Comparison of ENCODE assay signal across 27 cellular contexts in the genomic region with DNA sequence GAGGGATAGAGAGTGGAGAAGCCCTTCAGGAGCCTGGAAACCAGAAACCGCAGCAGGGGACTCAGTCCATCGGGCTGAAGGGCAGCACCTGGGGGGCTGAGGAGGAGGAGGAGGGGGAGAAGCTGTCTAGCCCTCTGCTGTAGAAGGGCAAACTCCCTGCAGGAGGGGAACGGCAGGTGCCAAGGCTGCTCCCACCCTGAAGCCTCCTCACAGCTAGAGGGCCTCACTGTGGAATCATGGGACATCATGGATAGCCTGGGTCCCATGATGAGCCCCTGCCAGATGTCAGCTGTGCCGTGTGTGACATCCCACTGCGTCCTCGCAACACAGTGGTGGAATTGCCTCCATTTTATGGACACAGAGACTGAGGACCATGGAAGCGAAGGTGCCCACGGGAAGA. TPM values are rescaled to one million over a fixed set of nuclear protein-coding genes. Genes with fewer than 3 reads are reported as not detected.
"Had no signal": no experiment of that assay in that cellular context is flagged by ENCODE, and none has a peak within 500 bp of the region (broad histone marks: within the 10 kb centered on the region; RNA-seq: fewer than 3 reads in every experiment).

No MANE protein-coding gene starts in this region.

- H3K27ac Mint-ChIP-seq: activated B cell treated with CpG ODN at 0.5 μM for 24 hours; activated CD4-positive, alpha-beta T cell treated with anti-CD3 and anti-CD28 coated beads for 36 hours; activated naive CD8-positive, alpha-beta T cell treated with anti-CD3 and anti-CD28 coated beads, Interleukin-2, amount 50 U/mL, for 24 hours; memory B cell; stimulated activated naive B cell treated with anti-CD40 and anti-IgM and Interleukin-4, amounts not matched to agents 10 μg/mL and 1 μg/mL and 100 μg/mL, for 72 hours; T-helper 1 cell treated with Interleukin-12 subunit alpha and Interleukin-12 subunit beta and Interleukin-4 antibody, amounts not matched to agents 30 μg/mL and 1 μg/mL, for 36 hours had no signal

- H3K4me1 ChIP-seq: body of pancreas, testis had no signal

- H3K36me3 ChIP-seq: cardiac muscle cell had no signal

- H3K27me3 ChIP-seq: body of pancreas, testis had no signal

- H3K4me3 Mint-ChIP-seq: activated B cell treated with CpG ODN at 0.5 μM for 24 hours; activated CD4-positive, alpha-beta T cell treated with anti-CD3 and anti-CD28 coated beads for 36 hours; activated naive CD8-positive, alpha-beta T cell treated with anti-CD3 and anti-CD28 coated beads, Interleukin-2, amount 50 U/mL, for 24 hours; memory B cell; stimulated activated naive B cell treated with anti-CD40 and anti-IgM and Interleukin-4, amounts not matched to agents 10 μg/mL and 1 μg/mL and 100 μg/mL, for 72 hours; T-helper 1 cell treated with Interleukin-12 subunit alpha and Interleukin-12 subunit beta and Interleukin-4 antibody, amounts not matched to agents 30 μg/mL and 1 μg/mL, for 36 hours; type B pancreatic cell had no signal

- H3K9me3 Mint-ChIP-seq: activated B cell treated with CpG ODN at 0.5 μM for 24 hours; activated naive CD8-positive, alpha-beta T cell treated with anti-CD3 and anti-CD28 coated beads, Interleukin-2, amount 50 U/mL, for 24 hours; memory B cell; naive B cell; stimulated activated naive B cell treated with anti-CD40 and anti-IgM and Interleukin-4, amounts not matched to agents 10 μg/mL and 1 μg/mL and 100 μg/mL, for 72 hours; T-helper 1 cell treated with Interleukin-12 subunit alpha and Interleukin-12 subunit beta and Interleukin-4 antibody, amounts not matched to agents 30 μg/mL and 1 μg/mL, for 36 hours; type B pancreatic cell had no signal

- DNase-seq: activated B cell treated with CpG ODN at 0.5 μM for 24 hours; activated CD4-positive, alpha-beta T cell treated with anti-CD3 and anti-CD28 coated beads for 36 hours; activated CD4-positive, alpha-beta T cell treated with anti-CD3 and anti-CD28 coated beads, Interleukin-2, amount 50 U/mL, for 4 hours; activated CD8-positive, alpha-beta memory T cell treated with anti-CD3 and anti-CD28 coated beads for 24 hours; activated CD8-positive, alpha-beta memory T cell treated with anti-CD3 and anti-CD28 coated beads, Interleukin-2, amount 50 U/mL, for 4 hours; activated effector memory CD4-positive, alpha-beta T cell treated with anti-CD3 and anti-CD28 coated beads, Interleukin-2, amount 50 U/mL, for 16 hours; activated naive CD4-positive, alpha-beta T cell treated with anti-CD3 and anti-CD28 coated beads, Interleukin-2, amount 50 U/mL, for 16 hours; activated naive CD8-positive, alpha-beta T cell treated with anti-CD3 and anti-CD28 coated beads, Interleukin-2, amount 50 U/mL, for 24 hours; activated T-cell treated with anti-CD3 and anti-CD28 coated beads, Interleukin-2, amount 50 U/mL, for 48 hours; body of pancreas; effector CD4-positive, alpha-beta T cell; erythroblast; foreskin fibroblast; kidney glomerular epithelial cell; naive B cell; occipital lobe; stimulated activated CD4-positive, alpha-beta T cell treated with anti-CD3 and anti-CD28 coated beads, Interleukin-2, amount 100 ng/mL, for 48 hours; stimulated activated CD8-positive, alpha-beta memory T cell treated with anti-CD3 and anti-CD28 coated beads, Interleukin-4, amount 100 ng/mL, for 48 hours; stimulated activated naive B cell treated with anti-CD40 and anti-IgM and Interleukin-4, amounts not matched to agents 10 μg/mL and 1 μg/mL and 100 μg/mL, for 72 hours; T1000; testis had no signal

- H3K4me1 Mint-ChIP-seq: activated B cell treated with CpG ODN at 0.5 μM for 24 hours; activated CD4-positive, alpha-beta T cell treated with anti-CD3 and anti-CD28 coated beads for 36 hours; activated naive CD8-positive, alpha-beta T cell treated with anti-CD3 and anti-CD28 coated beads, Interleukin-2, amount 50 U/mL, for 24 hours; memory B cell; naive B cell had no signal

- ATAC-seq: activated CD4-positive, alpha-beta T cell treated with anti-CD3 and anti-CD28 coated beads for 36 hours; activated naive CD8-positive, alpha-beta T cell treated with anti-CD3 and anti-CD28 coated beads, Interleukin-2, amount 50 U/mL, for 24 hours; body of pancreas; sciatic nerve; stimulated activated naive B cell treated with anti-CD40 and anti-IgM and Interleukin-4, amounts not matched to agents 10 μg/mL and 1 μg/mL and 100 μg/mL, for 72 hours had no signal

- H3K36me3 Mint-ChIP-seq: memory B cell; naive B cell; stimulated activated naive B cell treated with anti-CD40 and anti-IgM and Interleukin-4, amounts not matched to agents 10 μg/mL and 1 μg/mL and 100 μg/mL, for 72 hours; type B pancreatic cell had no signal

- H3K4me3 ChIP-seq: body of pancreas, cardiac muscle cell, testis had no signal

- H3K9me3 ChIP-seq: body of pancreas, testis had no signal

- H3K27ac ChIP-seq: body of pancreas, cardiac muscle cell, testis had no signal

- H3K27me3 Mint-ChIP-seq: activated CD4-positive, alpha-beta T cell treated with anti-CD3 and anti-CD28 coated beads for 36 hours had no signal

RNA-seq across cellular contexts. Expression of a gene that starts 0.5 kb away (rescaled TPM):
- total RNA-seq: occipital lobe had no signal
- polyA plus RNA-seq: fibroblast of lung had no signal
